ENCODE assay signal across 1 cellular context in genomic region chr5:132829742-132830435, GRCh38.
TF ChIP-seq lines count a peak whose summit lies in the region.

No MANE protein-coding gene starts in this region.

TF ChIP-seq in HepG2, 621 proteins besides CTCF, POLR2A, EP300 and RAD21 (continued from another document and continues in another):
- no peak for TF ChIP-seq ZBED4 (CRISPR knock-in tag; IDR thresholded peaks at IDR 0.05; ENCODE audit: borderline replicate concordance)
- TF ChIP-seq DZIP1 (CRISPR knock-in tag; IDR thresholded peaks at IDR 0.05) = 0 out of 2 replicates have a peak, but pooled peaks have one; percentile 36
- no peak for TF ChIP-seq ZNF17 (CRISPR knock-in tag; IDR thresholded peaks at IDR 0.05)
- TF ChIP-seq ZNF589 (CRISPR knock-in tag; conservative IDR thresholded peaks at IDR 0.05) = no peak; the same call in none of the 2 replicates
- TF ChIP-seq BRF2 (CRISPR knock-in tag; IDR thresholded peaks at IDR 0.05) = 0 out of 2 replicates have a peak, but pooled peaks have one; percentile 69
- TF ChIP-seq ZNF337 (CRISPR knock-in tag; IDR thresholded peaks at IDR 0.05; ENCODE audit: borderline replicate concordance, low read depth) = no peak
- TF ChIP-seq RFXAP (CRISPR knock-in tag; IDR thresholded peaks at IDR 0.05; ENCODE audit: borderline replicate concordance) = 0 out of 2 replicates have a peak, but pooled peaks have one; percentile 35
- TF ChIP-seq MNT (IDR thresholded peaks at IDR 0.05) = no peak
- TF ChIP-seq TEF (CRISPR knock-in tag; IDR thresholded peaks at IDR 0.05) = no peak
- TF ChIP-seq STAT6 (CRISPR knock-in tag; IDR thresholded peaks at IDR 0.05; ENCODE audit: borderline replicate concordance) = no peak
- no peak; the same call in 1 of the 2 replicates for TF ChIP-seq HMGXB3 (CRISPR knock-in tag; IDR thresholded peaks at IDR 0.05; ENCODE audit: borderline replicate concordance)
- no peak for TF ChIP-seq ZNF572 (CRISPR knock-in tag; IDR thresholded peaks at IDR 0.05)
- no peak; the same call in 1 of the 2 replicates for TF ChIP-seq ZNF552 (CRISPR knock-in tag; IDR thresholded peaks at IDR 0.05; ENCODE audit: borderline replicate concordance)
- 0 out of 2 replicates have a peak, but pooled peaks have one; percentile 33 for TF ChIP-seq ZNF792 (CRISPR knock-in tag; IDR thresholded peaks at IDR 0.05)
- no peak for TF ChIP-seq HMG20A (CRISPR knock-in tag; IDR thresholded peaks at IDR 0.05; ENCODE audit: borderline replicate concordance)
- TF ChIP-seq TRIM22 (IDR thresholded peaks at IDR 0.05) = no peak
- TF ChIP-seq PBX3 (CRISPR knock-in tag; IDR thresholded peaks at IDR 0.05; ENCODE audit: borderline replicate concordance) = no peak
- no peak for TF ChIP-seq ZNF740 (CRISPR knock-in tag; IDR thresholded peaks at IDR 0.05)
- TF ChIP-seq MAF1 (CRISPR knock-in tag; IDR thresholded peaks at IDR 0.05; ENCODE audit: borderline replicate concordance) = peak; percentile 69; the same call in 1 of the 2 replicates
- TF ChIP-seq TFE3 (CRISPR knock-in tag; IDR thresholded peaks at IDR 0.05) = no peak
- no peak for TF ChIP-seq ZNF75D (CRISPR knock-in tag; IDR thresholded peaks at IDR 0.05; ENCODE audit: borderline replicate concordance)
- no peak; the same call in 1 of the 2 replicates for TF ChIP-seq ZNF335 (CRISPR knock-in tag; IDR thresholded peaks at IDR 0.05)
- TF ChIP-seq EED (CRISPR knock-in tag; IDR thresholded peaks at IDR 0.05) = no peak
- TF ChIP-seq KDM4B (CRISPR knock-in tag; IDR thresholded peaks at IDR 0.05) = peak; percentile 33; the same call in 1 of the 2 replicates
- no peak for TF ChIP-seq PAWR (CRISPR knock-in tag; IDR thresholded peaks at IDR 0.05; ENCODE audit: borderline replicate concordance)
- TF ChIP-seq ZNF776 (CRISPR knock-in tag; IDR thresholded peaks at IDR 0.05) = no peak
- TF ChIP-seq ELF4 (CRISPR knock-in tag; IDR thresholded peaks at IDR 0.05; ENCODE audit: borderline replicate concordance) = no peak
- no peak for TF ChIP-seq ZNF616 (CRISPR knock-in tag; IDR thresholded peaks at IDR 0.05; ENCODE audit: low read depth)
- no peak for TF ChIP-seq GLI4 (CRISPR knock-in tag; IDR thresholded peaks at IDR 0.05; ENCODE audit: borderline replicate concordance)
- TF ChIP-seq CCDC6 (CRISPR knock-in tag; IDR thresholded peaks at IDR 0.05) = peak; percentile 77; the same call in 1 of the 2 replicates
- TF ChIP-seq HOXA9 (CRISPR knock-in tag; IDR thresholded peaks at IDR 0.05; ENCODE audit: borderline replicate concordance) = peak; percentile 81; the same call in 1 of the 2 replicates
